1 cellular context compared by ENCODE assay signal in genomic region chr13:48006396-48006795, GRCh38.
TF ChIP-seq lines count a peak whose summit lies in the region.

No MANE protein-coding gene starts in this region.

TF ChIP-seq in GM23338, 12 proteins besides CTCF, POLR2A, EP300 and RAD21:
- TF ChIP-seq, protein P1, sequence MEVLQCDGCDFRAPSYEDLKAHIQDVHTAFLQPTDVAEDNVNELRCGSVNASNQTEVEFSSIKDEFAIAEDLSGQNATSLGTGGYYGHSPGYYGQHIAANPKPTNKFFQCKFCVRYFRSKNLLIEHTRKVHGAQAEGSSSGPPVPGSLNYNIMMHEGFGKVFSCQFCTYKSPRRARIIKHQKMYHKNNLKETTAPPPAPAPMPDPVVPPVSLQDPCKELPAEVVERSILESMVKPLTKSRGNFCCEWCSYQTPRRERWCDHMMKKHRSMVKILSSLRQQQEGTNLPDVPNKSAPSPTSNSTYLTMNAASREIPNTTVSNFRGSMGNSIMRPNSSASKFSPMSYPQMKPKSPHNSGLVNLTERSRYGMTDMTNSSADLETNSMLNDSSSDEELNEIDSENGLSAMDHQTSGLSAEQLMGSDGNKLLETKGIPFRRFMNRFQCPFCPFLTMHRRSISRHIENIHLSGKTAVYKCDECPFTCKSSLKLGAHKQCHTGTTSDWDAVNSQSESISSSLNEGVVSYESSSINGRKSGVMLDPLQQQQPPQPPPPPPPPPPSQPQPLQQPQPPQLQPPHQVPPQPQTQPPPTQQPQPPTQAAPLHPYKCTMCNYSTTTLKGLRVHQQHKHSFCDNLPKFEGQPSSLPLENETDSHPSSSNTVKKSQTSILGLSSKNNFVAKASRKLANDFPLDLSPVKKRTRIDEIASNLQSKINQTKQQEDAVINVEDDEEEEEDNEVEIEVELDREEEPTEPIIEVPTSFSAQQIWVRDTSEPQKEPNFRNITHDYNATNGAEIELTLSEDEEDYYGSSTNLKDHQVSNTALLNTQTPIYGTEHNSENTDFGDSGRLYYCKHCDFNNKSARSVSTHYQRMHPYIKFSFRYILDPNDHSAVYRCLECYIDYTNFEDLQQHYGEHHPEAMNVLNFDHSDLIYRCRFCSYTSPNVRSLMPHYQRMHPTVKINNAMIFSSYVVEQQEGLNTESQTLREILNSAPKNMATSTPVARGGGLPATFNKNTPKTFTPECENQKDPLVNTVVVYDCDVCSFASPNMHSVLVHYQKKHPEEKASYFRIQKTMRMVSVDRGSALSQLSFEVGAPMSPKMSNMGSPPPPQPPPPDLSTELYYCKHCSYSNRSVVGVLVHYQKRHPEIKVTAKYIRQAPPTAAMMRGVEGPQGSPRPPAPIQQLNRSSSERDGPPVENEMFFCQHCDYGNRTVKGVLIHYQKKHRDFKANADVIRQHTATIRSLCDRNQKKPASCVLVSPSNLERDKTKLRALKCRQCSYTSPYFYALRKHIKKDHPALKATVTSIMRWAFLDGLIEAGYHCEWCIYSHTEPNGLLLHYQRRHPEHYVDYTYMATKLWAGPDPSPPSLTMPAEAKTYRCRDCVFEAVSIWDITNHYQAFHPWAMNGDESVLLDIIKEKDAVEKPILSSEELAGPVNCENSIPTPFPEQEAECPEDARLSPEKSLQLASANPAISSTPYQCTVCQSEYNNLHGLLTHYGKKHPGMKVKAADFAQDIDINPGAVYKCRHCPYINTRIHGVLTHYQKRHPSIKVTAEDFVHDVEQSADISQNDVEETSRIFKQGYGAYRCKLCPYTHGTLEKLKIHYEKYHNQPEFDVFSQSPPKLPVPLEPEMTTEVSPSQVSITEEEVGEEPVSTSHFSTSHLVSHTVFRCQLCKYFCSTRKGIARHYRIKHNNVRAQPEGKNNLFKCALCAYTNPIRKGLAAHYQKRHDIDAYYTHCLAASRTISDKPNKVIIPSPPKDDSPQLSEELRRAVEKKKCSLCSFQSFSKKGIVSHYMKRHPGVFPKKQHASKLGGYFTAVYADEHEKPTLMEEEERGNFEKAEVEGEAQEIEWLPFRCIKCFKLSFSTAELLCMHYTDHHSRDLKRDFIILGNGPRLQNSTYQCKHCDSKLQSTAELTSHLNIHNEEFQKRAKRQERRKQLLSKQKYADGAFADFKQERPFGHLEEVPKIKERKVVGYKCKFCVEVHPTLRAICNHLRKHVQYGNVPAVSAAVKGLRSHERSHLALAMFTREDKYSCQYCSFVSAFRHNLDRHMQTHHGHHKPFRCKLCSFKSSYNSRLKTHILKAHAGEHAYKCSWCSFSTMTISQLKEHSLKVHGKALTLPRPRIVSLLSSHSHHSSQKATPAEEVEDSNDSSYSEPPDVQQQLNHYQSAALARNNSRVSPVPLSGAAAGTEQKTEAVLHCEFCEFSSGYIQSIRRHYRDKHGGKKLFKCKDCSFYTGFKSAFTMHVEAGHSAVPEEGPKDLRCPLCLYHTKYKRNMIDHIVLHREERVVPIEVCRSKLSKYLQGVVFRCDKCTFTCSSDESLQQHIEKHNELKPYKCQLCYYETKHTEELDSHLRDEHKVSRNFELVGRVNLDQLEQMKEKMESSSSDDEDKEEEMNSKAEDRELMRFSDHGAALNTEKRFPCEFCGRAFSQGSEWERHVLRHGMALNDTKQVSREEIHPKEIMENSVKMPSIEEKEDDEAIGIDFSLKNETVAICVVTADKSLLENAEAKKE (CRISPR knock-in tag; IDR thresholded peaks at IDR 0.05), result no peak
- TF ChIP-seq STAT1 (IDR thresholded peaks at IDR 0.05; ENCODE audit: unreplicated experiment) (no peak), ZNF114 (CRISPR knock-in tag; IDR thresholded peaks at IDR 0.05) (no peak), CREB1 (CRISPR knock-in tag; IDR thresholded peaks at IDR 0.05; ENCODE audit: low read depth) (no peak), NANOG (IDR thresholded peaks at IDR 0.05; ENCODE audit: borderline replicate concordance) (no peak), JUNB (IDR thresholded peaks at IDR 0.05; ENCODE audit: unreplicated experiment) (no peak), EZH2 (IDR thresholded peaks at IDR 0.05; ENCODE audit: low read depth, unreplicated experiment) (no peak), EZH2phosphoT487 (IDR thresholded peaks at IDR 0.05; ENCODE audit: unreplicated experiment) (no peak), ZNF331 (CRISPR knock-in tag; IDR thresholded peaks at IDR 0.05; ENCODE audit: low read depth) (no peak), POLR2AphosphoS5 (IDR thresholded peaks at IDR 0.05; ENCODE audit: low read depth) (no peak)
- TF ChIP-seq, protein P2, sequence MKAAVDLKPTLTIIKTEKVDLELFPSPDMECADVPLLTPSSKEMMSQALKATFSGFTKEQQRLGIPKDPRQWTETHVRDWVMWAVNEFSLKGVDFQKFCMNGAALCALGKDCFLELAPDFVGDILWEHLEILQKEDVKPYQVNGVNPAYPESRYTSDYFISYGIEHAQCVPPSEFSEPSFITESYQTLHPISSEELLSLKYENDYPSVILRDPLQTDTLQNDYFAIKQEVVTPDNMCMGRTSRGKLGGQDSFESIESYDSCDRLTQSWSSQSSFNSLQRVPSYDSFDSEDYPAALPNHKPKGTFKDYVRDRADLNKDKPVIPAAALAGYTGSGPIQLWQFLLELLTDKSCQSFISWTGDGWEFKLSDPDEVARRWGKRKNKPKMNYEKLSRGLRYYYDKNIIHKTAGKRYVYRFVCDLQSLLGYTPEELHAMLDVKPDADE (IDR thresholded peaks at IDR 0.05), result no peak
- TF ChIP-seq, protein P3, sequence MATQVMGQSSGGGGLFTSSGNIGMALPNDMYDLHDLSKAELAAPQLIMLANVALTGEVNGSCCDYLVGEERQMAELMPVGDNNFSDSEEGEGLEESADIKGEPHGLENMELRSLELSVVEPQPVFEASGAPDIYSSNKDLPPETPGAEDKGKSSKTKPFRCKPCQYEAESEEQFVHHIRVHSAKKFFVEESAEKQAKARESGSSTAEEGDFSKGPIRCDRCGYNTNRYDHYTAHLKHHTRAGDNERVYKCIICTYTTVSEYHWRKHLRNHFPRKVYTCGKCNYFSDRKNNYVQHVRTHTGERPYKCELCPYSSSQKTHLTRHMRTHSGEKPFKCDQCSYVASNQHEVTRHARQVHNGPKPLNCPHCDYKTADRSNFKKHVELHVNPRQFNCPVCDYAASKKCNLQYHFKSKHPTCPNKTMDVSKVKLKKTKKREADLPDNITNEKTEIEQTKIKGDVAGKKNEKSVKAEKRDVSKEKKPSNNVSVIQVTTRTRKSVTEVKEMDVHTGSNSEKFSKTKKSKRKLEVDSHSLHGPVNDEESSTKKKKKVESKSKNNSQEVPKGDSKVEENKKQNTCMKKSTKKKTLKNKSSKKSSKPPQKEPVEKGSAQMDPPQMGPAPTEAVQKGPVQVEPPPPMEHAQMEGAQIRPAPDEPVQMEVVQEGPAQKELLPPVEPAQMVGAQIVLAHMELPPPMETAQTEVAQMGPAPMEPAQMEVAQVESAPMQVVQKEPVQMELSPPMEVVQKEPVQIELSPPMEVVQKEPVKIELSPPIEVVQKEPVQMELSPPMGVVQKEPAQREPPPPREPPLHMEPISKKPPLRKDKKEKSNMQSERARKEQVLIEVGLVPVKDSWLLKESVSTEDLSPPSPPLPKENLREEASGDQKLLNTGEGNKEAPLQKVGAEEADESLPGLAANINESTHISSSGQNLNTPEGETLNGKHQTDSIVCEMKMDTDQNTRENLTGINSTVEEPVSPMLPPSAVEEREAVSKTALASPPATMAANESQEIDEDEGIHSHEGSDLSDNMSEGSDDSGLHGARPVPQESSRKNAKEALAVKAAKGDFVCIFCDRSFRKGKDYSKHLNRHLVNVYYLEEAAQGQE (IDR thresholded peaks at IDR 0.05; ENCODE audit: unreplicated experiment), result no peak
